Comparison of ENCODE assay signal across 15 cellular contexts in genomic region chr4:26458104-26458503, GRCh38. TPM values are rescaled to one million over a fixed set of nuclear protein-coding genes. Genes with fewer than 3 reads are reported as not detected.
DNase-seq lines count a peak whose midpoint lies in the region; ATAC-seq and TF ChIP-seq lines count a peak whose summit lies in the region.
"Had no signal": no experiment of that assay in that cellular context is flagged by ENCODE, and none has a peak within 500 bp of the region (broad histone marks: within the 10 kb centered on the region; RNA-seq: fewer than 3 reads in every experiment).

No MANE protein-coding gene starts in this region.

- peaks cover 0 to 7% of the 10 kb centered on the region in 2 donors for H3K4me1 ChIP-seq in left lung

- no peak for TF ChIP-seq CTCF in AG09309 (IDR thresholded peaks at IDR 0.05; ENCODE audit: control insufficient read depth, insufficient read depth, low read depth, low read length, missing control alignments)
- TF ChIP-seq CTCF in left lung (IDR thresholded peaks at IDR 0.05), result no peak
- TF ChIP-seq CTCF in GM13977 (IDR thresholded peaks at IDR 0.05; ENCODE audit: extremely low read depth, insufficient read depth, missing control alignments), result no peak

- H3K9me3 ChIP-seq in left lung, result peaks cover 0 to 5% of the 10 kb centered on the region in 2 donors

- no peaks in the 10 kb centered on the region for H3K36me3 ChIP-seq in left lung

- peak; percentile 41 for ATAC-seq in left lung
- ATAC-seq in HG02588 (IDR thresholded peaks at IDR 0.05; ENCODE audit: unreplicated experiment), result no peak
- ATAC-seq in GM18867 (IDR thresholded peaks at IDR 0.05; ENCODE audit: unreplicated experiment), result no peak
- ATAC-seq: esophagus mucosa, PC-3 had no signal

- H3K27ac ChIP-seq in left lung, result no peak overlapping the region
- H3K27ac ChIP-seq: C4-2B had no signal

- no peaks in the 10 kb centered on the region for H3K27me3 ChIP-seq in left lung

- in situ Hi-C loops in GM13977 (cut with MboI; ENCODE audit: low pct_unique_long_range_greater_than_20kb, low sequenced_read_pairs, unreplicated experiment), result loop anchor here (25.0 kb wide), 1 partner anchor 254 kb away; no protein-coding TSS in a partner anchor

- H3K4me3 ChIP-seq in AG09309 (ENCODE audit: control insufficient read depth, low read depth, low read length) (no peak overlapping the region), left lung (no peak overlapping the region)

- intact Hi-C loops in left lung (cut with DNase I), result no loop called here

- peak; percentile 17 for DNase-seq in AG09309 (ENCODE audit: low read depth)
- peak; percentile 83 for DNase-seq in H4 (ENCODE audit: low spot score)
- peak; percentile 60 for DNase-seq in UCSD-AML1 (lab: John Stamatoyannopoulos, UW; ENCODE audit: unreplicated experiment)
- no peak for DNase-seq in left lung
- no peak for DNase-seq in activated effector memory CD4-positive, alpha-beta T cell treated with Interleukin-2 at 50 U/mL for 16 hours
- no peak for DNase-seq in GM13977 (ENCODE audit: low spot score)
- DNase-seq: activated CD4-positive, alpha-beta T cell treated with anti-CD3 and anti-CD28 coated beads, Interleukin-2, amount 50 U/mL, for 4 hours; NCI-H2227 treated with DMSO at 0.1 percent for 48 hours; PC-3; stimulated activated naive B cell treated with anti-CD40 and anti-IgM and Interleukin-4, amounts not matched to agents 10 μg/mL and 1 μg/mL and 100 μg/mL, for 72 hours had no signal

RNA-seq across cellular contexts. Expression of gene CCKAR, which starts 32.2 kb away (rescaled TPM):
- 0.08 TPM in 1 of 2 replicates, not detected in the other for total RNA-seq in H4 (2014; rRNA removed; shearing (Covaris generic))
- total RNA-seq in left lung, result not detected
- total RNA-seq: esophagus mucosa, PC-3, posterior vena cava had no signal

Comparison
In these comparisons a context has a peak if more than half of its experiments do, and no peak if none do; other contexts are left out.
1. DNase-seq: peak in AG09309 (single experiment), H4 (single experiment) and UCSD-AML1 (single experiment); none in left lung (0 of 2), activated effector memory CD4-positive, alpha-beta T cell treated with Interleukin-2 at 50 U/mL for 16 hours (single experiment) and GM13977 (single experiment).